Comparison of ENCODE assay signal across 17 cellular contexts in the genomic region with DNA sequence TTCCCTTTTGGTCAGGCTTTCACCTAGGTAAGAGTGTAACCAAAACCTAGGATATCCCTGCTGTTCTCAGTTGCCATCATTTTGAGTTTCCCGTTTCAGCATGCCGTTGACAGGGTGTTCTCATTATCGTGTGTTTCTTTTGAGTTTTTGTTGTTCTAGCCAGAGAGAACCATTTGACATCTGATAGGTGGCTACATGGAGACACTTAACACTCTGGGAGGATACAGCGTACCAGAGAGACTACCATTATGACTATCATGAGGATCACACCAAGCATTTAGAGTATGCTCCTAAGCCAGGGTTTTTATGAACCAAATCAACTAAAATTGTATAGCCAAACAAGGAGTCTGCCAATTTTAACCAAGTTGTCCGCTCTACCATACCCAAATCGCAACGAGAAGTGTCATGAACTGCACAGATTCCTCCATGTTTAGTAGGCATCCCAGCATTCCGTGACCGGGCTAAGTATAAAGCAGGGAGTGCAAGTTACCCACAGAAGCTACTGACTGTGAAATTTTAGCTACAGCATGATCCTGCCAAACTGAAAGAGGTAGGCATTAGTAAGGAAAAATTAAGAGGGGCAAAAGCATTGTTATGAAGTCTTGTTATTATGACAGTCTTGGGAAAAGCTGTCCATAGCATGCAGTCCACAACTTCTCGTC.
"Had no signal": no experiment of that assay in that cellular context is flagged by ENCODE, and none has a peak within 500 bp of the region (broad histone marks: within the 10 kb centered on the region; RNA-seq: fewer than 3 reads in every experiment).

No MANE protein-coding gene starts in this region.

- H3K4me1 ChIP-seq: parathyroid adenoma had no signal

- H3K27ac ChIP-seq: epithelial cell of prostate, parathyroid adenoma had no signal

- H3K9me3 Mint-ChIP-seq: activated naive CD4-positive, alpha-beta T cell treated with anti-CD3 and anti-CD28 coated beads, Interleukin-2, amount 50 U/mL, for 24 hours; naive B cell; type B pancreatic cell had no signal

- H3K4me3 Mint-ChIP-seq: activated CD4-positive, alpha-beta T cell treated with anti-CD3 and anti-CD28 coated beads, Interleukin-2, amount 10 ng/mL, durations not matched to agents 7 days and 5 days; activated naive CD4-positive, alpha-beta T cell treated with anti-CD3 and anti-CD28 coated beads, Interleukin-2, amount 50 U/mL, for 24 hours; naive B cell; type B pancreatic cell had no signal

- DNase-seq: activated CD4-positive, alpha-beta T cell treated with anti-CD3 and anti-CD28 coated beads, Interleukin-2, amount 10 ng/mL, durations not matched to agents 7 days and 5 days; activated gamma-delta T cell; dorsolateral prefrontal cortex; foreskin fibroblast; left ventricle myocardium superior; naive B cell; stimulated activated CD4-positive, alpha-beta T cell treated with anti-CD3 and anti-CD28 coated beads, Interleukin-2, amount 100 ng/mL, for 24 hours; stimulated activated naive CD4-positive, alpha-beta T cell treated with Interleukin-2 at 50 U/mL for 16 hours; substantia nigra; T-helper 1 cell; T-helper 9 cell had no signal

- H2AFZ ChIP-seq: parathyroid adenoma had no signal

- FAIRE-seq: keratinocyte had no signal

- H3K9ac ChIP-seq: parathyroid adenoma had no signal

- H3K4me3 ChIP-seq: dorsolateral prefrontal cortex had no signal

- H3K27ac Mint-ChIP-seq: activated CD4-positive, alpha-beta T cell treated with anti-CD3 and anti-CD28 coated beads, Interleukin-2, amount 10 ng/mL, durations not matched to agents 7 days and 5 days; activated naive CD4-positive, alpha-beta T cell treated with anti-CD3 and anti-CD28 coated beads, Interleukin-2, amount 50 U/mL, for 24 hours; type B pancreatic cell had no signal

- H3K27me3 ChIP-seq: dorsolateral prefrontal cortex had no signal

- ATAC-seq: activated CD4-positive, CD25-positive, alpha-beta regulatory T cell treated with anti-CD3 and anti-CD28 coated beads, Interleukin-2, amount 50 U/mL, for 24 hours had no signal

- H3K36me3 Mint-ChIP-seq: naive B cell had no signal

- H3K27me3 Mint-ChIP-seq: activated CD4-positive, alpha-beta T cell treated with anti-CD3 and anti-CD28 coated beads, Interleukin-2, amount 10 ng/mL, durations not matched to agents 7 days and 5 days; activated naive CD4-positive, alpha-beta T cell treated with anti-CD3 and anti-CD28 coated beads, Interleukin-2, amount 50 U/mL, for 24 hours; naive B cell; type B pancreatic cell had no signal
